Comparison of ENCODE assay signal across 13 cellular contexts in genomic region chr4:71259911-71260331, GRCh38.
A peak's percentile ranks its signal among the peaks of the same experiment; 100 is the strongest.
DNase-seq lines count a peak whose midpoint lies in the region; ATAC-seq, FAIRE-seq and TF ChIP-seq lines count a peak whose summit lies in the region.
"Had no signal": no experiment of that assay in that cellular context is flagged by ENCODE, and none has a peak within 500 bp of the region (broad histone marks: within the 10 kb centered on the region; RNA-seq: fewer than 3 reads in every experiment).

No MANE protein-coding gene starts in this region.

- CTCF ChIA-PET in RWPE1 (lab: Yijun Ruan, JAX) = interaction anchor here (0.5 to 0.7 kb wide), 2 partner anchors 59 to 527 kb away, joined by 3 read pairs; no protein-coding TSS in a partner anchor
- CTCF ChIA-PET in naive thymus-derived CD4-positive, alpha-beta T cell (lab: Charles Lee) = no interaction called here

- FAIRE-seq in GM12891 (lab: Jason Lieb, UNC) = no peak
- FAIRE-seq: G401.6 had no signal

- H3K27me3 ChIP-seq in naive thymus-derived CD4-positive, alpha-beta T cell (ENCODE audit: control insufficient read depth in 2 of 2, insufficient read depth in 2 of 2, low read length in 2 of 2) = no peaks in the 10 kb centered on the region
- H3K27me3 ChIP-seq: BLaER1 had no signal

- no peak for TF ChIP-seq POLR2A in GM12891 (IDR thresholded peaks at IDR 0.05; ENCODE audit: low read depth, low read length)

- peaks cover 3 to 11% (median 7%) of the 10 kb centered on the region in 7 donors for H3K4me1 Mint-ChIP-seq in naive thymus-derived CD4-positive, alpha-beta T cell

- H3K36me3 ChIP-seq in naive thymus-derived CD4-positive, alpha-beta T cell (ENCODE audit: control insufficient read depth in 2 of 3, insufficient read depth in 3 of 3, low read length in 3 of 3) = no peaks in the 10 kb centered on the region
- H3K36me3 ChIP-seq: BLaER1 had no signal

- H3K9me3 ChIP-seq in naive thymus-derived CD4-positive, alpha-beta T cell (ENCODE audit: control insufficient read depth in 2 of 3, low read length in 3 of 3) = no peaks in the 10 kb centered on the region
- H3K9me3 ChIP-seq: BLaER1 had no signal

- no peak overlapping the region for H3K27ac ChIP-seq in RWPE1
- no peak overlapping the region for H3K27ac ChIP-seq in naive thymus-derived CD4-positive, alpha-beta T cell (ENCODE audit: low read depth, low read length)
- H3K27ac ChIP-seq: BLaER1 had no signal

- H3K4me1 ChIP-seq in naive thymus-derived CD4-positive, alpha-beta T cell (ENCODE audit: control insufficient read depth in 2 of 2, insufficient read depth in 2 of 2, low read length in 2 of 2) = peaks cover 0 to 7% of the 10 kb centered on the region in 2 donors

- intact Hi-C loops in naive thymus-derived CD4-positive, alpha-beta T cell (cut with micrococcal nuclease) = no loop called here

- no peaks in the 10 kb centered on the region for H3K9me3 Mint-ChIP-seq in naive thymus-derived CD4-positive, alpha-beta T cell

- peak; percentile 63 for ATAC-seq in naive thymus-derived CD4-positive, alpha-beta T cell
- no peak for ATAC-seq in HG02610 (IDR thresholded peaks at IDR 0.05; ENCODE audit: unreplicated experiment)
- ATAC-seq: activated CD4-positive, CD25-positive, alpha-beta regulatory T cell treated with anti-CD3 and anti-CD28 coated beads, Interleukin-2, amount 50 U/mL, for 24 hours had no signal

- H3K36me3 Mint-ChIP-seq in naive thymus-derived CD4-positive, alpha-beta T cell = no peaks in the 10 kb centered on the region

- no peak overlapping the region for H3K4me3 ChIP-seq in fibroblast of the aortic adventitia (ENCODE audit: low read depth, low read length)
- no peak overlapping the region for H3K4me3 ChIP-seq in naive thymus-derived CD4-positive, alpha-beta T cell (ENCODE audit: low read length)
- H3K4me3 ChIP-seq: BLaER1 had no signal

- POLR2A ChIA-PET in RWPE1 (lab: Yijun Ruan, JAX; ENCODE audit: low non-redundant PET) = no interaction called here
- POLR2A ChIA-PET in naive thymus-derived CD4-positive, alpha-beta T cell (lab: Charles Lee) = no interaction called here

- no peak overlapping the region for H3K4me3 Mint-ChIP-seq in naive thymus-derived CD4-positive, alpha-beta T cell

- H3K27me3 Mint-ChIP-seq in naive thymus-derived CD4-positive, alpha-beta T cell = peaks cover 0 to 7% (median 4%) of the 10 kb centered on the region in 5 donors

- no peak overlapping the region for H3K27ac Mint-ChIP-seq in naive thymus-derived CD4-positive, alpha-beta T cell

- DNase-seq in GM12891 (ENCODE audit: insufficient read length, low spot score) = no peak
- DNase-seq in RWPE1 (ENCODE audit: low spot score) = peak; percentile 41
- DNase-seq in fibroblast of the aortic adventitia (ENCODE audit: low read depth) = peak; percentile 24
- no peak for DNase-seq in naive thymus-derived CD4-positive, alpha-beta T cell
- no peak for DNase-seq in GM10266 (ENCODE audit: extremely low spot score)
- no peak for DNase-seq in NCI-H1436 (lab: John Stamatoyannopoulos, UW)
- no peak for DNase-seq in activated CD8-positive, alpha-beta memory T cell treated with anti-CD3 and anti-CD28 coated beads, Interleukin-2, amount 50 U/mL, for 4 hours
- DNase-seq: NCI-H1105 treated with DMSO at 0.1 percent for 48 hours; stimulated activated CD4-positive, alpha-beta T cell treated with anti-CD3 and anti-CD28 coated beads, Interleukin-15, amount 100 ng/mL, for 24 hours had no signal

- TF ChIP-seq CTCF in RWPE1 (conservative IDR thresholded peaks at IDR 0.05; ENCODE audit: low read depth) (no peak), fibroblast of the aortic adventitia (IDR thresholded peaks at IDR 0.05; ENCODE audit: insufficient read depth, low read length) (no peak), GM10266 (IDR thresholded peaks at IDR 0.05; ENCODE audit: control insufficient read depth, insufficient read depth, low read depth, missing control alignments) (no peak)

TF ChIP-seq in GM12891, 5 proteins besides CTCF, POLR2A, EP300 and RAD21:
- no peak for TF ChIP-seq POLR2AphosphoS5 (IDR thresholded peaks at IDR 0.05; ENCODE audit: low read depth, low read length)
- no peak for TF ChIP-seq TAF1 (IDR thresholded peaks at IDR 0.05; ENCODE audit: low read depth, low read length)
- TF ChIP-seq SPI1 (IDR thresholded peaks at IDR 0.05; ENCODE audit: low read depth, low read length) = peak; percentile 77

Comparison
In these comparisons a context has a peak if more than half of its experiments do, and no peak if none do; other contexts are left out.
1. DNase-seq: peak in RWPE1 (single experiment) and fibroblast of the aortic adventitia (single experiment); none in GM12891 (single experiment), naive thymus-derived CD4-positive, alpha-beta T cell (0 of 9), GM10266 (single experiment), NCI-H1436 (single experiment) and activated CD8-positive, alpha-beta memory T cell treated with anti-CD3 and anti-CD28 coated beads, Interleukin-2, amount 50 U/mL, for 4 hours (single experiment).